8 cellular contexts compared by ENCODE assay signal in genomic region chr11:35418847-35419712, GRCh38. TPM values are rescaled to one million over a fixed set of nuclear protein-coding genes. Genes with fewer than 3 reads are reported as not detected.
DNase-seq lines count a peak whose midpoint lies in the region; ATAC-seq and TF ChIP-seq lines count a peak whose summit lies in the region.

TSS of gene SLC1A2 (minus strand) at chr11:35419558. CDS start at chr11:35418966, 592 bp downstream.

- H3F3A ChIP-seq in GM23338 (replicated peaks; ENCODE audit: low read depth) (no peaks in the 10 kb centered on the region), neural progenitor cell (ENCODE audit: low read depth) (peaks cover 30% of the 10 kb centered on the region)

- H3K9me2 ChIP-seq in GM23338 (ENCODE audit: insufficient read depth) = no peaks in the 10 kb centered on the region

- H3K9me3 ChIP-seq in neural progenitor cell (ENCODE audit: low read depth) = no peaks in the 10 kb centered on the region

- no peak for TF ChIP-seq CTCF in GM23338 (conservative IDR thresholded peaks at IDR 0.05; ENCODE audit: low read depth in 2 of 2)
- no peak for TF ChIP-seq CTCF in WI38 (IDR thresholded peaks at IDR 0.05; ENCODE audit: low read depth, low read length)
- TF ChIP-seq CTCF in fibroblast of the aortic adventitia (IDR thresholded peaks at IDR 0.05; ENCODE audit: insufficient read depth, low read length) = peak; percentile 6
- TF ChIP-seq CTCF in neural progenitor cell (IDR thresholded peaks at IDR 0.05) = peak; percentile 33

- H3K4me2 ChIP-seq in GM23338 (peak within 1 kb of the TSS; percentile 94), neural progenitor cell (peak within 1 kb of the TSS; percentile 99)

- peak; percentile 69 for ATAC-seq in GM23338
- ATAC-seq in GM18873 (IDR thresholded peaks at IDR 0.05; ENCODE audit: low FRiP score, unreplicated experiment) = no peak
- no peak for ATAC-seq in GM18505 (IDR thresholded peaks at IDR 0.05; ENCODE audit: unreplicated experiment)

- DNase-seq in AG20443 (ENCODE audit: low spot score) (peak; percentile 63), GM23338 (ENCODE audit: low spot score) (peak; percentile 81), fibroblast of the aortic adventitia (ENCODE audit: low read depth) (peak; percentile 24), neural progenitor cell (ENCODE audit: low spot score) (peak; percentile 82)
- DNase-seq in activated CD4-positive, CD25-positive, alpha-beta regulatory T cell treated with anti-CD3 and anti-CD28 coated beads, Interleukin-2, amount 50 U/mL, for 72 hours = no peak

- no peaks in the 10 kb centered on the region for H3K36me3 ChIP-seq in GM23338 (ENCODE audit: insufficient read depth)
- H3K36me3 ChIP-seq in neural progenitor cell = no peaks in the 10 kb centered on the region

- H3K27me3 ChIP-seq in GM23338 (ENCODE audit: insufficient read depth) = peaks cover 95% of the 10 kb centered on the region
- H3K27me3 ChIP-seq in neural progenitor cell = peaks cover 100% of the 10 kb centered on the region

- H3K27me3 Mint-ChIP-seq in GM23338 (ENCODE audit: insufficient read depth, low read depth, poor library complexity) (peaks cover 65% of the 10 kb centered on the region), neural progenitor cell (ENCODE audit: insufficient read depth, low read depth) (peaks cover 42% of the 10 kb centered on the region)

- H3K36me3 Mint-ChIP-seq in GM23338 (ENCODE audit: low read depth) (no peaks in the 10 kb centered on the region), neural progenitor cell (no peaks in the 10 kb centered on the region)

- H3K4me3 ChIP-seq in GM23338 = peak within 1 kb of the TSS; percentile 87
- H3K4me3 ChIP-seq in WI38 (ENCODE audit: low read depth, low read length) = peak within 1 kb of the TSS; percentile 63
- peak within 1 kb of the TSS; percentile 59 for H3K4me3 ChIP-seq in fibroblast of the aortic adventitia (ENCODE audit: low read depth, low read length)
- peak within 1 kb of the TSS; percentile 75 for H3K4me3 ChIP-seq in neural progenitor cell

- H3K4me1 Mint-ChIP-seq in GM23338 (peaks cover 13% of the 10 kb centered on the region; the same call in 2 of the 3 replicates), neural progenitor cell (peaks cover 25% of the 10 kb centered on the region)

- H3K27ac ChIP-seq in GM23338 (ENCODE audit: low read depth) (no peak within 1 kb of the TSS), neural progenitor cell (no peak within 1 kb of the TSS)

- no peak within 1 kb of the TSS for H3K27ac Mint-ChIP-seq in GM23338
- H3K27ac Mint-ChIP-seq in neural progenitor cell = peak within 1 kb of the TSS; percentile 52

- H4K20me1 ChIP-seq in GM23338 (replicated peaks; ENCODE audit: insufficient read depth) = peaks cover 3% of the 10 kb centered on the region
- H4K20me1 ChIP-seq in neural progenitor cell (ENCODE audit: low read depth) = peaks cover 56% of the 10 kb centered on the region

- H3K9me3 Mint-ChIP-seq in GM23338 = peaks cover 3% of the 10 kb centered on the region; the same call in 1 of the 3 replicates
- H3K9me3 Mint-ChIP-seq in neural progenitor cell = no peaks in the 10 kb centered on the region

- H3K9ac ChIP-seq in neural progenitor cell = no peak within 1 kb of the TSS

- H3K79me2 ChIP-seq in GM23338 (replicated peaks; ENCODE audit: insufficient read depth) = no peaks in the 10 kb centered on the region
- no peaks in the 10 kb centered on the region for H3K79me2 ChIP-seq in neural progenitor cell (ENCODE audit: low read depth)

- TF ChIP-seq POLR2A in GM18505 (IDR thresholded peaks at IDR 0.05; ENCODE audit: borderline replicate concordance, extremely low read depth, insufficient read depth, insufficient read length) = no peak

- H2AFZ ChIP-seq in GM23338 (peak within 1 kb of the TSS; percentile 98), neural progenitor cell (replicated peaks) (peak within 1 kb of the TSS; percentile 88)

- peaks cover 14% of the 10 kb centered on the region; the same call in 1 of the 2 replicates for H3K4me1 ChIP-seq in GM23338 (ENCODE audit: insufficient read depth)
- peaks cover 21% of the 10 kb centered on the region for H3K4me1 ChIP-seq in neural progenitor cell

- peak within 1 kb of the TSS; percentile 80 for H3K4me3 Mint-ChIP-seq in GM23338
- peak within 1 kb of the TSS; percentile 93 for H3K4me3 Mint-ChIP-seq in neural progenitor cell

TF ChIP-seq in GM23338, 12 proteins besides CTCF, POLR2A, EP300 and RAD21:
- TF ChIP-seq EZH2 (IDR thresholded peaks at IDR 0.05; ENCODE audit: low read depth, unreplicated experiment) (peak; percentile 68), ZNF331 (CRISPR knock-in tag; IDR thresholded peaks at IDR 0.05; ENCODE audit: low read depth) (no peak), EZH2phosphoT487 (IDR thresholded peaks at IDR 0.05; ENCODE audit: unreplicated experiment) (no peak), JUNB (IDR thresholded peaks at IDR 0.05; ENCODE audit: unreplicated experiment) (no peak)

RNA-seq across cellular contexts. Expression of gene SLC1A2, which starts in this region (rescaled TPM):
- 1.7 and 2.8 TPM in 2 replicates for total RNA-seq in GM23338 (2014; rRNA removed; shearing (Covaris generic))
- 0.70 and 1.5 TPM in 2 replicates for polyA plus RNA-seq in GM23338 (2016; fragmentation: Nextera tagmentation; extraction: Ambion mirVana)
- total RNA-seq in fibroblast of the aortic adventitia (ENCODE audit: low replicate concordance) (10.5 and 23.6 TPM in 2 replicates), neural progenitor cell (ENCODE audit: low replicate concordance) (4.2 and 4.9 TPM in 2 replicates)

Comparison
In these comparisons a context has a peak if more than half of its experiments do, and no peak if none do; other contexts are left out.
1. CTCF ChIP-seq: peak in fibroblast of the aortic adventitia (single experiment) and neural progenitor cell (single experiment); none in GM23338 (0 of 2) and WI38 (single experiment).
2. Peak in every context shown above with its lines, with median percentiles within 50 percentile points of each other: H3K4me3 ChIP-seq.